Comparison of ENCODE assay signal across 11 cellular contexts in genomic region chr15:75258620-75259343, GRCh38. TPM values are rescaled to one million over a fixed set of nuclear protein-coding genes. Genes with fewer than 3 reads are reported as not detected.
DNase-seq lines count a peak whose midpoint lies in the region; ATAC-seq, FAIRE-seq and TF ChIP-seq lines count a peak whose summit lies in the region.
"Not testable (repeated sequence)": the region's sequence is repeated elsewhere in the genome, so short reads cannot be mapped to it uniquely, and the experiment has no call there.
"Had no signal": no experiment of that assay in that cellular context is flagged by ENCODE, and none has a peak within 500 bp of the region (broad histone marks: within the 10 kb centered on the region; RNA-seq: fewer than 3 reads in every experiment).

No MANE protein-coding gene starts in this region.

- H3K4me2 ChIP-seq in astrocyte (ENCODE audit: low read length): not testable (repeated sequence)

- H3K27ac Mint-ChIP-seq in astrocyte (ENCODE audit: unreplicated experiment): peak overlapping the region; percentile 47

- not testable (repeated sequence) for H2AFZ ChIP-seq in astrocyte (ENCODE audit: low read depth, low read length)

- intact Hi-C loops in left ventricle myocardium superior (cut with micrococcal nuclease); posterior vena cava (cut with DNase I): not testable (repeated sequence)

- H3K4me1 ChIP-seq in astrocyte (ENCODE audit: insufficient read depth, low read length): not testable (repeated sequence)

- not testable (repeated sequence) for H3K27ac ChIP-seq in astrocyte (ENCODE audit: low read depth, low read length)

- H3K4me1 Mint-ChIP-seq in astrocyte (ENCODE audit: low read depth, unreplicated experiment): not testable (repeated sequence)

- not testable (repeated sequence) for H3K4me3 ChIP-seq in astrocyte (ENCODE audit: insufficient read depth, low read depth, low read length)

- not testable (repeated sequence) for H4K20me1 ChIP-seq in astrocyte (ENCODE audit: insufficient read depth, low read length)

- FAIRE-seq in astrocyte (lab: Jason Lieb, UNC): not testable (repeated sequence)

- H3K4me3 Mint-ChIP-seq in astrocyte (ENCODE audit: unreplicated experiment): not testable (repeated sequence)

- not testable (repeated sequence) for H3K36me3 ChIP-seq in astrocyte (ENCODE audit: insufficient read depth, low read length)

- not testable (repeated sequence) for H3K9me3 ChIP-seq in astrocyte (ENCODE audit: insufficient read depth, low read depth, low read length)

- not testable (repeated sequence) for H3K9me3 Mint-ChIP-seq in astrocyte (ENCODE audit: unreplicated experiment)

- not testable (repeated sequence) for H3K36me3 Mint-ChIP-seq in astrocyte (ENCODE audit: low read depth, unreplicated experiment)

- not testable (repeated sequence) for H3K27me3 Mint-ChIP-seq in astrocyte (ENCODE audit: low read depth, unreplicated experiment)

- H3K79me2 ChIP-seq in astrocyte (ENCODE audit: insufficient read depth, low read length): not testable (repeated sequence)

- not testable (repeated sequence) for DNase-seq in astrocyte (ENCODE audit: low read depth)
- DNase-seq in left ventricle myocardium superior (peak; percentile 10), mucosa of gallbladder (ENCODE audit: low spot score) (peak; percentile 8), posterior vena cava (ENCODE audit: low spot score) (peak; percentile 73)

- H3K9ac ChIP-seq in astrocyte (ENCODE audit: low read length): not testable (repeated sequence)

- not testable (repeated sequence) for TF ChIP-seq CTCF in astrocyte (IDR thresholded peaks at IDR 0.05; ENCODE audit: insufficient read depth, low read depth, low read length)

- H3K27me3 ChIP-seq in astrocyte (ENCODE audit: insufficient read depth, low read length): not testable (repeated sequence)

- not testable (repeated sequence) for ATAC-seq in left ventricle myocardium superior

RNA-seq across cellular contexts. Expression of gene GOLGA6C, which starts 0.6 kb away (rescaled TPM):
- total RNA-seq in astrocyte (not detected in 2 replicates), left ventricle myocardium superior (not detected), mucosa of gallbladder (not detected), posterior vena cava (not detected)
- total RNA-seq: A673; CD4-positive, alpha-beta memory T cell; CD4-positive, CD25-positive, alpha-beta regulatory T cell; CD8-positive, alpha-beta memory T cell; G401; GM12878 had no signal

RNA-seq across cellular contexts. Expression of gene GOLGA6D, which starts 23.9 kb away (rescaled TPM):
- total RNA-seq in astrocyte (not detected in 2 replicates), left ventricle myocardium superior (not detected), mucosa of gallbladder (0.12 TPM), posterior vena cava (not detected)
- total RNA-seq: A673; CD4-positive, alpha-beta memory T cell; CD4-positive, CD25-positive, alpha-beta regulatory T cell; CD8-positive, alpha-beta memory T cell; Daoy; G401; GM12878 had no signal

RNA-seq across cellular contexts. Expression of gene C15orf39, which starts 57.1 kb away (rescaled TPM):
- total RNA-seq in astrocyte (21.6 and 21.8 TPM in 2 replicates), left ventricle myocardium superior (14.8 TPM), mucosa of gallbladder (27.0 TPM), posterior vena cava (10 to 100 TPM; 25.8 to 26.4 TPM)
